In the genomic region with DNA sequence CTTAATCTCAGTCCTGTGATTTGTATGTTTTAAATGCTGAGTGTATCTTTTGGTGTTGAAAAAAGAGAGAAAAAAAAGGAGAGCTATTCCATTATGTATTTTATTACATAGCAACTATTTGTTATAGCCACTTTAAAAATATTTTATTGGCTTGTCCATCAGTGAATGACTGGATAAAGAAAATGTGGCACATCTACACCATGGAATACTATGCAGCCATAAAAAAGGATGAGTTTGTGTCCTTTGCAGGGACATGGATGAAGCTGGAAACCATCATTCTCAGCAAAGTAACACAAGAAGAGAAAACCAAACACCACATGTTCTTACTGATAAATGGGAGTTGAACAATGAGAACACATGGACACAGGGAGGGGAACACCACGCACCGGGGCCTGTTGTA, we compare ENCODE assay signal across 4 cellular contexts. TPM values are rescaled to one million over a fixed set of nuclear protein-coding genes. Genes with fewer than 3 reads are reported as not detected.
"Had no signal": no experiment of that assay in that cellular context is flagged by ENCODE, and none has a peak within 500 bp of the region (broad histone marks: within the 10 kb centered on the region; RNA-seq: fewer than 3 reads in every experiment).

No MANE protein-coding gene starts in this region.

RNA-seq across cellular contexts. Expression of a gene that starts 3.2 kb away (rescaled TPM):
- total RNA-seq: LHCN-M2, M059J, MCF 10A, NCI-H460 had no signal
